ENCODE assay signal across 8 cellular contexts in genomic region chr10:92847185-92847864, GRCh38. TPM values are rescaled to one million over a fixed set of nuclear protein-coding genes. Genes with fewer than 3 reads are reported as not detected.
A peak's percentile ranks its signal among the peaks of the same experiment; 100 is the strongest.
DNase-seq lines count a peak whose midpoint lies in the region; ATAC-seq and TF ChIP-seq lines count a peak whose summit lies in the region.

No MANE protein-coding gene starts in this region.

- H3K9me3 Mint-ChIP-seq in CD8-positive, alpha-beta T cell: peaks cover 4% of the 10 kb centered on the region
- no peaks in the 10 kb centered on the region for H3K9me3 Mint-ChIP-seq in activated naive CD4-positive, alpha-beta T cell treated with anti-CD3 and anti-CD28 coated beads, Interleukin-2, amount 50 U/mL, for 72 hours
- H3K9me3 Mint-ChIP-seq in mesothelial cell of epicardium: no peaks in the 10 kb centered on the region

- no peak for TF ChIP-seq CTCF in CD8-positive, alpha-beta T cell (IDR thresholded peaks at IDR 0.05)
- TF ChIP-seq CTCF in mesothelial cell of epicardium (IDR thresholded peaks at IDR 0.05; ENCODE audit: unreplicated experiment): no peak
- no peak for TF ChIP-seq CTCF in adrenal gland (IDR thresholded peaks at IDR 0.05)

- no peak overlapping the region for H3K27ac ChIP-seq in CD8-positive, alpha-beta T cell (ENCODE audit: low read depth, low read length)
- peak overlapping the region in 2 of 5 donors; percentile 1 to 31 for H3K27ac ChIP-seq in adrenal gland

- H3K36me3 ChIP-seq in CD8-positive, alpha-beta T cell (ENCODE audit: insufficient read depth, low read length): no peaks in the 10 kb centered on the region
- no peaks in the 10 kb centered on the region for H3K36me3 ChIP-seq in adrenal gland (replicated peaks in 1 of 2)

- intact Hi-C loops in CD8-positive, alpha-beta T cell (cut with DNase I, micrococcal nuclease): loop anchor here (2.0 to 10.0 kb wide), 15 partner anchors 255 to 1973 kb away; partner anchors contain the start of genes BTAF1 (in 2 of the 2), CPEB3 (in 2 of the 2), FRA10AC1 (in 2 of the 2) and MARCHF5 (in 2 of the 2)
- intact Hi-C loops in adrenal gland (cut with DNase I): loop anchor here in 1 of 2 donors (10.0 kb wide), 1 partner anchor 253 kb away; the partner anchor contains the start of gene KIF11

- H3K4me3 Mint-ChIP-seq in CD8-positive, alpha-beta T cell: peak overlapping the region; percentile 87
- peak overlapping the region; percentile 87 for H3K4me3 Mint-ChIP-seq in mesothelial cell of epicardium

- CTCF ChIA-PET in CD8-positive, alpha-beta T cell (lab: Charles Lee): interaction anchor here (0.7 to 2.3 kb wide), 5 partner anchors 10 to 38 kb away, joined by 3 to 11 read pairs (median 3); no protein-coding TSS in a partner anchor

- no peaks in the 10 kb centered on the region for H3K9me3 ChIP-seq in CD8-positive, alpha-beta T cell (ENCODE audit: low read length)
- no peaks in the 10 kb centered on the region for H3K9me3 ChIP-seq in adrenal gland (replicated peaks in 1 of 3)

- H3K36me3 Mint-ChIP-seq in CD8-positive, alpha-beta T cell: no peaks in the 10 kb centered on the region
- peaks cover 0 to 5% of the 10 kb centered on the region in 2 donors for H3K36me3 Mint-ChIP-seq in activated naive CD4-positive, alpha-beta T cell treated with anti-CD3 and anti-CD28 coated beads, Interleukin-2, amount 50 U/mL, for 72 hours
- no peaks in the 10 kb centered on the region for H3K36me3 Mint-ChIP-seq in mesothelial cell of epicardium

- peak overlapping the region; percentile 90 for H3K27ac Mint-ChIP-seq in CD8-positive, alpha-beta T cell
- H3K27ac Mint-ChIP-seq in activated naive CD4-positive, alpha-beta T cell treated with anti-CD3 and anti-CD28 coated beads, Interleukin-2, amount 50 U/mL, for 72 hours: peak overlapping the region; percentile 69 to 84
- H3K27ac Mint-ChIP-seq in mesothelial cell of epicardium: no peak overlapping the region

- no peak for ATAC-seq in CD8-positive, alpha-beta T cell
- peak; percentile 9 to 17 for ATAC-seq in activated naive CD4-positive, alpha-beta T cell treated with anti-CD3 and anti-CD28 coated beads, Interleukin-2, amount 50 U/mL, for 72 hours
- no peak for ATAC-seq in GM18868 (IDR thresholded peaks at IDR 0.05; ENCODE audit: unreplicated experiment)

- H3K27me3 Mint-ChIP-seq in CD8-positive, alpha-beta T cell (ENCODE audit: low read depth): no peaks in the 10 kb centered on the region
- H3K27me3 Mint-ChIP-seq in mesothelial cell of epicardium (ENCODE audit: low read depth): no peaks in the 10 kb centered on the region

- 36 to 45% (median 42%) methylated on average over 4 of the region's 4 CpGs for WGBS in adrenal gland, 4 donors

- H3K4me3 ChIP-seq in CD8-positive, alpha-beta T cell (ENCODE audit: low read depth, low read length): no peak overlapping the region
- peak overlapping the region in 1 of 4 donors; percentile 88 for H3K4me3 ChIP-seq in adrenal gland

- in situ Hi-C loops in KBM-7 (cut with MboI; ENCODE audit: low pct_unique_long_range_greater_than_20kb, low sequenced_read_pairs): no loop called here

- H3K4me1 ChIP-seq in CD8-positive, alpha-beta T cell (ENCODE audit: insufficient read depth, low read length): peaks cover 11% of the 10 kb centered on the region
- H3K4me1 ChIP-seq in adrenal gland (replicated peaks in 1 of 2): peaks cover 0 to 21% of the 10 kb centered on the region in 2 donors

- POLR2A ChIA-PET in CD8-positive, alpha-beta T cell (lab: Charles Lee): interaction anchor here (0.8 to 1.8 kb wide), 4 partner anchors 9 to 255 kb away, joined by 3 to 9 read pairs (median 6); partner anchors contain the start of gene KIF11

- peak in 1 of 2 donors; percentile 17 for TF ChIP-seq POLR2A in adrenal gland (IDR thresholded peaks at IDR 0.05)

- DNase-seq in CD8-positive, alpha-beta T cell: no peak
- peak; percentile 58 for DNase-seq in KBM-7
- no peak for DNase-seq in activated naive CD4-positive, alpha-beta T cell treated with anti-CD3 and anti-CD28 coated beads, Interleukin-2, amount 50 U/mL, for 72 hours (ENCODE audit: low spot score in 2 of 2)
- DNase-seq in mesothelial cell of epicardium (ENCODE audit: low spot score in 2 of 2, unreplicated experiment in 2 of 2): no peak
- DNase-seq in NCI-H2227 treated with DMSO at 0.1 percent for 48 hours (lab: John Stamatoyannopoulos, UW): no peak
- DNase-seq in adrenal gland: no peak
- DNase-seq in central memory CD4-positive, alpha-beta T cell: no peak

- H3K4me1 Mint-ChIP-seq in CD8-positive, alpha-beta T cell (ENCODE audit: low read depth): peaks cover 15% of the 10 kb centered on the region
- peaks cover 24% of the 10 kb centered on the region for H3K4me1 Mint-ChIP-seq in mesothelial cell of epicardium

- no peaks in the 10 kb centered on the region for H3K27me3 ChIP-seq in CD8-positive, alpha-beta T cell (ENCODE audit: insufficient read depth, low read length)
- no peaks in the 10 kb centered on the region for H3K27me3 ChIP-seq in adrenal gland

RNA-seq across cellular contexts. Expression of gene EXOC6, which starts 1.0 kb away (rescaled TPM):
- total RNA-seq in CD8-positive, alpha-beta T cell: 1 to 10 TPM; 6.0 to 7.0 TPM
- 10 to 100 TPM; 12.1 to 17.6 TPM for total RNA-seq in activated naive CD4-positive, alpha-beta T cell treated with anti-CD3 and anti-CD28 coated beads, Interleukin-2, amount 50 U/mL, for 72 hours
- total RNA-seq in mesothelial cell of epicardium: 11.3 to 12.1 TPM (median 11.6 TPM) in 3 replicates
- 10 to 100 TPM; 14.2 to 41.6 (median 27.0) TPM for total RNA-seq in adrenal gland
- polyA plus RNA-seq in adrenal gland: 10 to 100 TPM in 1 of 3 donors, 1 to 10 TPM in 2; 7.1 to 25.6 (median 9.0) TPM

Comparison
In these comparisons a context has a peak if more than half of its experiments do, and no peak if none do; other contexts are left out.
1. ATAC-seq: peak in activated naive CD4-positive, alpha-beta T cell treated with anti-CD3 and anti-CD28 coated beads, Interleukin-2, amount 50 U/mL, for 72 hours (2 of 2); none in CD8-positive, alpha-beta T cell (single experiment) and GM18868 (single experiment).